ENCODE assay signal across 12 cellular contexts in genomic region chr2:150619607-150620330, GRCh38.
DNase-seq lines count a peak whose midpoint lies in the region; ATAC-seq and TF ChIP-seq lines count a peak whose summit lies in the region.
"Had no signal": no experiment of that assay in that cellular context is flagged by ENCODE, and none has a peak within 500 bp of the region (broad histone marks: within the 10 kb centered on the region; RNA-seq: fewer than 3 reads in every experiment).

No MANE protein-coding gene starts in this region.

- H3K36me3 ChIP-seq in ascending aorta (no peaks in the 10 kb centered on the region), heart right ventricle (no peaks in the 10 kb centered on the region), gastrocnemius medialis (no peaks in the 10 kb centered on the region)
- H3K36me3 ChIP-seq: HAP-1 had no signal

- WGBS in heart right ventricle, 2 donors: 48 to 55% methylated on average over 5 of the region's 5 CpGs

- no peak for TF ChIP-seq POLR2A in gastrocnemius medialis (IDR thresholded peaks at IDR 0.05)

- DNase-seq in ELR (ENCODE audit: low read depth) (peak; percentile 88), ascending aorta (ENCODE audit: low spot score in 2 of 2) (no peak), heart right ventricle (no peak), gastrocnemius medialis (peak; percentile 7 to 21), NCI-H1105 (lab: John Stamatoyannopoulos, UW) (no peak), T1000 (lab: John Stamatoyannopoulos, UW) (no peak)
- DNase-seq in activated CD4-positive, alpha-beta T cell treated with anti-CD3 and anti-CD28 coated beads, Interleukin-2, amount 50 U/mL, for 4 hours: no peak
- DNase-seq in stimulated activated CD4-positive, alpha-beta T cell treated with anti-CD3 and anti-CD28 coated beads, Interleukin-4, amount 100 ng/mL, for 24 hours: no peak
- DNase-seq: activated CD4-positive, alpha-beta T cell treated with anti-CD3 and anti-CD28 coated beads for 36 hours; DMS153; NCI-H187 treated with DMSO at 0.1 percent for 48 hours had no signal

- H3K27me3 ChIP-seq in ascending aorta (no peaks in the 10 kb centered on the region), heart right ventricle (no peaks in the 10 kb centered on the region), gastrocnemius medialis (no peaks in the 10 kb centered on the region)

- peak in 5 of 8 donors; percentile 72 to 89 (median 77) for ATAC-seq in heart right ventricle
- peak; percentile 58 to 73 for ATAC-seq in gastrocnemius medialis
- ATAC-seq: activated CD4-positive, alpha-beta T cell treated with anti-CD3 and anti-CD28 coated beads for 36 hours had no signal

- in situ Hi-C loops in gastrocnemius medialis (cut with MboI; ENCODE audit: low sequenced_read_pairs in 4 of 4): no loop called here

- H3K4me1 ChIP-seq in ascending aorta (peaks cover 0 to 29% of the 10 kb centered on the region in 2 donors), heart right ventricle (peaks cover 0 to 44% (median 26%) of the 10 kb centered on the region in 9 donors), gastrocnemius medialis (peaks cover 8 to 14% of the 10 kb centered on the region in 2 donors)
- H3K4me1 ChIP-seq: HAP-1 had no signal

- TF ChIP-seq CTCF in ascending aorta (IDR thresholded peaks at IDR 0.05) (no peak), heart right ventricle (IDR thresholded peaks at IDR 0.05) (no peak), gastrocnemius medialis (IDR thresholded peaks at IDR 0.05 in 4 of 5, conservative IDR thresholded peaks at IDR 0.05 in 1 of 5) (no peak)

- H3K9me3 ChIP-seq in ascending aorta: no peaks in the 10 kb centered on the region
- no peaks in the 10 kb centered on the region for H3K9me3 ChIP-seq in heart right ventricle
- H3K9me3 ChIP-seq in gastrocnemius medialis: no peaks in the 10 kb centered on the region
- H3K9me3 ChIP-seq: HAP-1 had no signal

- peak overlapping the region; percentile 65 to 76 for H3K27ac ChIP-seq in ascending aorta
- H3K27ac ChIP-seq in heart right ventricle: peak overlapping the region in 6 of 10 donors; percentile 3 to 56 (median 35)
- peak overlapping the region; percentile 16 to 60 (median 50) for H3K27ac ChIP-seq in gastrocnemius medialis

- H3K4me3 ChIP-seq in ascending aorta (no peak overlapping the region), heart right ventricle (no peak overlapping the region), gastrocnemius medialis (no peak overlapping the region)
- H3K4me3 ChIP-seq: HAP-1 had no signal

- intact Hi-C loops in ascending aorta (cut with DNase I) (loop anchor here (5.0 kb wide), 1 partner anchor 1032 kb away; the partner anchor contains the start of gene MMADHC), heart right ventricle (cut with DNase I) (loop anchor here in 7 of 10 donors (5.0 to 10.0 kb wide), 5 partner anchors 73 to 1025 kb away; no protein-coding TSS in a partner anchor), gastrocnemius medialis (cut with DNase I; ENCODE audit: low total_unique reads) (no loop called here)

Comparison
In these comparisons a context has a peak if more than half of its experiments do, and no peak if none do; other contexts are left out.
1. DNase-seq: peak in ELR (single experiment) and gastrocnemius medialis (2 of 2); none in ascending aorta (0 of 2), heart right ventricle (0 of 2), NCI-H1105 (single experiment), T1000 (single experiment), activated CD4-positive, alpha-beta T cell treated with anti-CD3 and anti-CD28 coated beads, Interleukin-2, amount 50 U/mL, for 4 hours (0 of 2) and stimulated activated CD4-positive, alpha-beta T cell treated with anti-CD3 and anti-CD28 coated beads, Interleukin-4, amount 100 ng/mL, for 24 hours (single experiment).
2. Peak in every context shown above with its lines, with median percentiles within 50 percentile points of each other: H3K27ac ChIP-seq.